Comparison of ENCODE assay signal across 8 cellular contexts in genomic region chr17:17590883-17591407, GRCh38. TPM values are rescaled to one million over a fixed set of nuclear protein-coding genes. Genes with fewer than 3 reads are reported as not detected.
DNase-seq lines count a peak whose midpoint lies in the region; ATAC-seq and TF ChIP-seq lines count a peak whose summit lies in the region.

No MANE protein-coding gene starts in this region.

- no peak overlapping the region for H3K18ac ChIP-seq in mesendoderm (ENCODE audit: low read length)

- no peak overlapping the region for H2BK15ac ChIP-seq in mesendoderm (replicated peaks; ENCODE audit: low read depth)

- H3K4me2 ChIP-seq in mesendoderm (ENCODE audit: low read length), result peak overlapping the region; percentile 100

- H3K4me3 ChIP-seq in BE2C (ENCODE audit: low read depth, low read length), result peak overlapping the region; percentile 74
- peak overlapping the region; percentile 81 for H3K4me3 ChIP-seq in astrocyte of the cerebellum (ENCODE audit: low read depth, low read length)
- H3K4me3 ChIP-seq in mesendoderm (ENCODE audit: low read length), result peak overlapping the region; percentile 93

- peaks cover 9% of the 10 kb centered on the region for H3K79me1 ChIP-seq in mesendoderm (ENCODE audit: low read length)

- no peak overlapping the region for H4K5ac ChIP-seq in mesendoderm (ENCODE audit: low read length)

- ATAC-seq in HG02938 (IDR thresholded peaks at IDR 0.05; ENCODE audit: unreplicated experiment), result peak; percentile 0
- ATAC-seq in HG03565 (IDR thresholded peaks at IDR 0.05; ENCODE audit: unreplicated experiment), result no peak

- H3K9me3 ChIP-seq in BE2C, result no peaks in the 10 kb centered on the region

- peak overlapping the region; percentile 100 for H3K56ac ChIP-seq in mesendoderm (ENCODE audit: low read length)

- H3K36me3 ChIP-seq in BE2C (no peaks in the 10 kb centered on the region), mesendoderm (ENCODE audit: control insufficient read depth, insufficient read depth, low read length) (no peaks in the 10 kb centered on the region)

- peak overlapping the region; percentile 99 for H3K9ac ChIP-seq in mesendoderm (ENCODE audit: low read length)

- no peak overlapping the region for H4K8ac ChIP-seq in mesendoderm (ENCODE audit: low read depth, low read length)

- H3K4me1 ChIP-seq in BE2C (no peaks in the 10 kb centered on the region), mesendoderm (ENCODE audit: control insufficient read depth, low read depth, low read length) (peaks cover 6% of the 10 kb centered on the region)

- H3K27me3 ChIP-seq in BE2C, result no peaks in the 10 kb centered on the region
- H3K27me3 ChIP-seq in mesendoderm (ENCODE audit: insufficient read depth, low read length, poor library complexity), result no peaks in the 10 kb centered on the region

- peaks cover 8% of the 10 kb centered on the region for H3K79me2 ChIP-seq in mesendoderm (ENCODE audit: control insufficient read depth, insufficient read depth, low read length)

- no peak overlapping the region for H3K4ac ChIP-seq in mesendoderm (ENCODE audit: low read depth, low read length)

- no peak overlapping the region for H2BK5ac ChIP-seq in mesendoderm (ENCODE audit: low read length)

- in situ Hi-C loops in astrocyte of the cerebellum (cut with HindIII; ENCODE audit: low sequenced_read_pairs), result loop anchor here (25.0 kb wide), 1 partner anchor 229 kb away; no protein-coding TSS in a partner anchor

- no CpG with 5 or more reads among the region's 28 CpGs for WGBS in mesendoderm (ENCODE audit: extremely low coverage, insufficient coverage, low lambda C conversion rate)

- no peak overlapping the region for H2BK120ac ChIP-seq in mesendoderm (ENCODE audit: low read depth, low read length)

- no peak for TF ChIP-seq CTCF in BE2C (IDR thresholded peaks at IDR 0.05; ENCODE audit: low read depth, low read length)
- TF ChIP-seq CTCF in astrocyte of the cerebellum (IDR thresholded peaks at IDR 0.05; ENCODE audit: low read depth, low read length, missing control alignments), result no peak

- H3K27ac ChIP-seq in mesendoderm (ENCODE audit: low read depth, low read length), result no peak overlapping the region

- peak overlapping the region; percentile 92 for H2AK5ac ChIP-seq in mesendoderm (ENCODE audit: low read length)

- peak overlapping the region; percentile 97 for H3K23ac ChIP-seq in mesendoderm (ENCODE audit: low read length)

- DNase-seq in BE2C, result no peak
- DNase-seq in astrocyte of the cerebellum (ENCODE audit: low read depth), result no peak
- DNase-seq in mesendoderm, result no peak
- no peak for DNase-seq in hippocampal formation (lab: John Stamatoyannopoulos, UW)
- DNase-seq in activated effector memory CD4-positive, alpha-beta T cell treated with Interleukin-2 at 50 U/mL for 16 hours, result no peak
- DNase-seq in cerebellar cortex (ENCODE audit: low spot score), result no peak

RNA-seq across cellular contexts. Expression of gene PEMT, which starts 0.6 kb away (rescaled TPM):
- 14.5 TPM for polyA plus RNA-seq in BE2C (2012; ENCODE audit: insufficient read depth, insufficient read length, low read depth)
- polyA plus RNA-seq in mesendoderm (2013, experiment 1 of 2), result 32.2 TPM
- polyA plus RNA-seq in mesendoderm (2013, experiment 2 of 2), result 34.1 TPM
